ENCODE assay signal across 8 cellular contexts in the genomic region with DNA sequence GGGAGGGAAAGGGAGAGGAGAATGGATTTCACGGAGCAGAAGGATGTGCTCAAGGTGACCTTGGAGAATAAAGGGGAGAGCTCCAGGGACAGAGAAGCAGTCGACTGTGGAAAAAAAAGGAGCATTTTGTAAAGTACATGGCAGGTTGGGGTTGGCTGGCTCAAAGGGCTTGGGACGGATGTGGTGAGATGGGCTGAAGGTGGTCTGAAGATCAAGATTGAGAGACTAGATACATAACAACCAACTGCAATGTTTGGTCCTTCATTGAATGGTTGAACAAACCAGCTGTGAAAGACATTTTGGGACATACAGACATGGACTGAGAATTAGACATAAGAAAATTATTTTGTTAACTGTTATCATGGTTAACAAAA. TPM values are rescaled to one million over a fixed set of nuclear protein-coding genes. Genes with fewer than 3 reads are reported as not detected.
A peak's percentile ranks its signal among the peaks of the same experiment; 100 is the strongest.
DNase-seq lines count a peak whose midpoint lies in the region; ATAC-seq and TF ChIP-seq lines count a peak whose summit lies in the region.

No MANE protein-coding gene starts in this region.

- POLR2A ChIA-PET in activated CD4-positive, alpha-beta T cell treated with anti-CD3 and anti-CD28 coated beads for 36 hours (lab: Charles Lee), result interaction anchor here (2.0 kb wide), 1 partner anchor 8 kb away, joined by 9 read pairs; no protein-coding TSS in a partner anchor

- H3K9me3 Mint-ChIP-seq in activated CD4-positive, alpha-beta T cell treated with anti-CD3 and anti-CD28 coated beads for 36 hours (ENCODE audit: low read depth), result no peaks in the 10 kb centered on the region
- no peaks in the 10 kb centered on the region for H3K9me3 Mint-ChIP-seq in activated naive CD8-positive, alpha-beta T cell (ENCODE audit: low read depth)

- intact Hi-C loops in activated CD4-positive, alpha-beta T cell treated with anti-CD3 and anti-CD28 coated beads for 36 hours (cut with DNase I, micrococcal nuclease), result loop anchor here in 1 of 2 experiments (2.0 kb wide), 1 partner anchor 374 kb away; a partner anchor contains a TSS

- peak overlapping the region; percentile 95 for H3K27ac Mint-ChIP-seq in activated CD4-positive, alpha-beta T cell treated with anti-CD3 and anti-CD28 coated beads for 36 hours
- peak overlapping the region; percentile 94 for H3K27ac Mint-ChIP-seq in activated naive CD8-positive, alpha-beta T cell

- H3K36me3 ChIP-seq in iPS-20b (ENCODE audit: insufficient read depth, low read depth, low read length), result peaks cover 16% of the 10 kb centered on the region

- no peak for TF ChIP-seq CTCF in GM20000 (IDR thresholded peaks at IDR 0.05; ENCODE audit: extremely low read depth, missing control alignments)

- no peaks in the 10 kb centered on the region for H3K9me3 ChIP-seq in iPS-20b (ENCODE audit: insufficient read depth, low read depth, low read length)

- H3K27me3 ChIP-seq in iPS-20b (ENCODE audit: insufficient read depth, low read length), result no peaks in the 10 kb centered on the region

- peak overlapping the region; percentile 88; the same call in 1 of the 2 replicates for H3K9ac ChIP-seq in iPS-20b (ENCODE audit: low read depth, low read length)

- CTCF ChIA-PET in activated CD4-positive, alpha-beta T cell treated with anti-CD3 and anti-CD28 coated beads for 36 hours (lab: Charles Lee), result interaction anchor here (0.6 to 2.8 kb wide), 13 partner anchors 8 to 538 kb away, joined by 3 to 48 read pairs (median 5); a partner anchor contains a TSS

- H3K4me1 ChIP-seq in iPS-20b (ENCODE audit: insufficient read depth, low read length), result peaks cover 6% of the 10 kb centered on the region; the same call in 1 of the 2 replicates

- DNase-seq in activated CD4-positive, alpha-beta T cell treated with anti-CD3 and anti-CD28 coated beads for 36 hours, result no peak
- no peak for DNase-seq in activated CD4-positive, alpha-beta T cell treated with anti-CD3 and anti-CD28 coated beads, Interleukin-2, amount 50 U/mL, for 1 hour
- DNase-seq in substantia nigra (lab: John Stamatoyannopoulos, UW), result no peak
- no peak for DNase-seq in GM20000 (ENCODE audit: low spot score)

- H3K4me3 ChIP-seq in iPS-20b (ENCODE audit: low read length), result peak overlapping the region; percentile 83

- peaks cover 30% of the 10 kb centered on the region for H3K4me1 Mint-ChIP-seq in activated CD4-positive, alpha-beta T cell treated with anti-CD3 and anti-CD28 coated beads for 36 hours
- peaks cover 33% of the 10 kb centered on the region for H3K4me1 Mint-ChIP-seq in activated naive CD8-positive, alpha-beta T cell (ENCODE audit: low read depth)

- no peak for ATAC-seq in activated CD4-positive, alpha-beta T cell treated with anti-CD3 and anti-CD28 coated beads for 36 hours
- ATAC-seq in GM21786 (IDR thresholded peaks at IDR 0.05; ENCODE audit: unreplicated experiment), result no peak
- no peak for ATAC-seq in HG03571 (IDR thresholded peaks at IDR 0.05; ENCODE audit: unreplicated experiment)

- H3K27me3 Mint-ChIP-seq in activated CD4-positive, alpha-beta T cell treated with anti-CD3 and anti-CD28 coated beads for 36 hours, result no peaks in the 10 kb centered on the region
- no peaks in the 10 kb centered on the region for H3K27me3 Mint-ChIP-seq in activated naive CD8-positive, alpha-beta T cell

- H3K27ac ChIP-seq in iPS-20b (ENCODE audit: low read length) (no peak overlapping the region), substantia nigra (ENCODE audit: low read depth, low read length, poor library complexity, severe bottlenecking) (peak overlapping the region; percentile 99)

- peaks cover 5% of the 10 kb centered on the region for H3K36me3 Mint-ChIP-seq in activated CD4-positive, alpha-beta T cell treated with anti-CD3 and anti-CD28 coated beads for 36 hours (ENCODE audit: low read depth)
- H3K36me3 Mint-ChIP-seq in activated naive CD8-positive, alpha-beta T cell, result no peaks in the 10 kb centered on the region

- H3K4me3 Mint-ChIP-seq in activated CD4-positive, alpha-beta T cell treated with anti-CD3 and anti-CD28 coated beads for 36 hours, result peak overlapping the region; percentile 93
- H3K4me3 Mint-ChIP-seq in activated naive CD8-positive, alpha-beta T cell, result peak overlapping the region; percentile 86

RNA-seq across cellular contexts. Expression of a gene that starts 1.6 kb away (rescaled TPM):
- 100 to 1,000 TPM; 113 to 122 TPM for total RNA-seq in activated CD4-positive, alpha-beta T cell treated with anti-CD3 and anti-CD28 coated beads for 36 hours

RNA-seq across cellular contexts. Expression of a gene that starts 10.2 kb away (rescaled TPM):
- total RNA-seq in activated CD4-positive, alpha-beta T cell treated with anti-CD3 and anti-CD28 coated beads for 36 hours, result 10 to 100 TPM in 1 of 2 experiments, 1 to 10 TPM in 1; 9.6 to 12.2 TPM

RNA-seq across cellular contexts. Expression of a gene that starts 12.5 kb away (rescaled TPM):
- total RNA-seq in activated CD4-positive, alpha-beta T cell treated with anti-CD3 and anti-CD28 coated beads for 36 hours, result 1 to 10 TPM; 7.5 to 9.5 TPM

RNA-seq across cellular contexts. Expression of a gene that starts 14.6 kb away (rescaled TPM):
- 100 to 1,000 TPM; 107 to 115 TPM for total RNA-seq in activated CD4-positive, alpha-beta T cell treated with anti-CD3 and anti-CD28 coated beads for 36 hours

RNA-seq across cellular contexts. Expression of a gene that starts 22.7 kb away (rescaled TPM):
- total RNA-seq in activated CD4-positive, alpha-beta T cell treated with anti-CD3 and anti-CD28 coated beads for 36 hours, result 1 to 10 TPM; 5.5 to 5.6 TPM
